Comparison of ENCODE assay signal across 13 cellular contexts in the genomic region with DNA sequence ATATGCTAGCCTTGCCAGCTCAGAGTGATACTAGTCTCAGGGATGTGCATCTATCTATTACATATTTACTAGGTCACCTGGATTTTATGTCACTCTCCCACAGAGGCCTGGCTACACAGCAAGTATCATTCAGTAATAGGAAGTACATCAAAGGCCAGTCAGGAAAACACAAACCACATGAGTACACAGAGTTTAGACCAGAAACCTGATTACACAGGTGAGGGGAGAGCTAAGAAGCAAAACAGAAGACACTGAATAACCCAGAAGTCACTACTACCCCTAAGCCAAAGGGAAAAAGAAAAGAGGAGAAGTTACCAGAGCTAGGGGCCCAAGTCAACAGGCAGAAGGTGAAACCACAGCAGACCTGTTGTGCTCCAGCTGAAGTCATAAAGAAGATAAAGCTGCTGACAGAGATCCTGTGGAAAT. TPM values are rescaled to one million over a fixed set of nuclear protein-coding genes. Genes with fewer than 3 reads are reported as not detected.
DNase-seq lines count a peak whose midpoint lies in the region; ATAC-seq and TF ChIP-seq lines count a peak whose summit lies in the region.
"Had no signal": no experiment of that assay in that cellular context is flagged by ENCODE, and none has a peak within 500 bp of the region (broad histone marks: within the 10 kb centered on the region; RNA-seq: fewer than 3 reads in every experiment).

No MANE protein-coding gene starts in this region.

- H3K9me3 ChIP-seq in DND-41 (ENCODE audit: insufficient read depth, low read length, severe bottlenecking) (no peaks in the 10 kb centered on the region), colonic mucosa (no peaks in the 10 kb centered on the region)
- H3K9me3 ChIP-seq: SJSA1 had no signal

- H3K79me2 ChIP-seq in DND-41 (ENCODE audit: insufficient read depth, low read length), result no peaks in the 10 kb centered on the region; the same call in 1 of the 2 replicates

- H3K27me3 ChIP-seq in DND-41 (ENCODE audit: insufficient read depth, low read length, poor library complexity) (no peaks in the 10 kb centered on the region), colonic mucosa (no peaks in the 10 kb centered on the region)
- H3K27me3 ChIP-seq: SJSA1 had no signal

- intact Hi-C loops in colonic mucosa (cut with DNase I), result no loop called here

- H3K4me3 ChIP-seq in DND-41 (ENCODE audit: low read depth in 1 of 2, low read length in 2 of 2), result no peak overlapping the region
- no peak overlapping the region for H3K4me3 ChIP-seq in colonic mucosa
- H3K4me3 ChIP-seq: K562, SJSA1 had no signal

- ATAC-seq in DND-41 (ENCODE audit: insufficient read depth, low read depth) (peak; percentile 53; the same call in 2 of the 3 replicates), GM21381 (IDR thresholded peaks at IDR 0.05; ENCODE audit: unreplicated experiment) (peak; percentile 93), HG03342 (IDR thresholded peaks at IDR 0.05; ENCODE audit: unreplicated experiment) (peak; percentile 87), GM19455 (IDR thresholded peaks at IDR 0.05; ENCODE audit: unreplicated experiment) (no peak)
- ATAC-seq: K562 had no signal

- H3K27ac ChIP-seq in DND-41 (ENCODE audit: low read length), result peak overlapping the region; percentile 19; the same call in 1 of the 2 replicates
- peak overlapping the region; percentile 58 for H3K27ac ChIP-seq in colonic mucosa
- H3K27ac ChIP-seq: SJSA1 had no signal

- H3K4me2 ChIP-seq in DND-41 (ENCODE audit: insufficient read depth, low read length), result no peak overlapping the region

- H3K9ac ChIP-seq in DND-41 (ENCODE audit: low read depth, low read length) (no peak overlapping the region), colonic mucosa (ENCODE audit: low read depth in 2 of 2, low read length in 2 of 2) (peak overlapping the region in 1 of 2 donors; percentile 28)

- no peaks in the 10 kb centered on the region for H3K27me3 Mint-ChIP-seq in glutamatergic neuron (ENCODE audit: unreplicated experiment)

- H3K4me1 ChIP-seq in DND-41 (ENCODE audit: insufficient read depth, low read length) (peaks cover 5% of the 10 kb centered on the region; the same call in 1 of the 2 replicates), colonic mucosa (no peaks in the 10 kb centered on the region)
- H3K4me1 ChIP-seq: SJSA1 had no signal

- no peaks in the 10 kb centered on the region for H3K36me3 Mint-ChIP-seq in glutamatergic neuron (ENCODE audit: unreplicated experiment)

- peaks cover 10% of the 10 kb centered on the region for H3K4me1 Mint-ChIP-seq in glutamatergic neuron (ENCODE audit: low read depth, unreplicated experiment)

- TF ChIP-seq CTCF in DND-41 (IDR thresholded peaks at IDR 0.05; ENCODE audit: borderline replicate concordance, extremely low read depth, low read length, poor library complexity, severe bottlenecking), result no peak
- no peak for TF ChIP-seq CTCF in colonic mucosa (IDR thresholded peaks at IDR 0.05)
- TF ChIP-seq CTCF in glutamatergic neuron (IDR thresholded peaks at IDR 0.05; ENCODE audit: partially characterized antibody, unreplicated experiment), result no peak

- no peak overlapping the region for H2AFZ ChIP-seq in DND-41 (ENCODE audit: low read depth, low read length)

- no peak for DNase-seq in DND-41
- DNase-seq in colonic mucosa, result no peak
- DNase-seq in stimulated activated CD8-positive, alpha-beta memory T cell treated with anti-CD3 and anti-CD28 coated beads, Interleukin-4, amount 100 ng/mL, for 48 hours, result no peak
- DNase-seq in DMS79 treated with DMSO at 0.1 percent for 48 hours (lab: John Stamatoyannopoulos, UW), result no peak
- no peak for DNase-seq in glutamatergic neuron
- DNase-seq: stimulated activated CD4-positive, alpha-beta T cell treated with anti-CD3 and anti-CD28 coated beads, Interleukin-15, amount 100 ng/mL, for 24 hours had no signal

- no peak overlapping the region for H3K27ac Mint-ChIP-seq in glutamatergic neuron (ENCODE audit: unreplicated experiment)

- no peak overlapping the region for H3K4me3 Mint-ChIP-seq in glutamatergic neuron (ENCODE audit: unreplicated experiment)

- H3K9me3 Mint-ChIP-seq in glutamatergic neuron (ENCODE audit: unreplicated experiment), result no peaks in the 10 kb centered on the region

- peaks cover 8% of the 10 kb centered on the region; the same call in 1 of the 2 replicates for H3K36me3 ChIP-seq in DND-41 (ENCODE audit: insufficient read depth, low read length)
- H3K36me3 ChIP-seq in colonic mucosa, result no peaks in the 10 kb centered on the region

- H4K20me1 ChIP-seq in DND-41 (ENCODE audit: insufficient read depth, low read length), result no peaks in the 10 kb centered on the region

RNA-seq across cellular contexts. Expression of a gene that starts 13.3 kb away (rescaled TPM):
- 1 to 10 TPM; 7.8 to 10.0 TPM for total RNA-seq in colonic mucosa
- 3.8 TPM for total RNA-seq in glutamatergic neuron (ENCODE audit: unreplicated experiment)

RNA-seq across cellular contexts. Expression of a gene that starts 16.5 kb away (rescaled TPM):
- 10 to 100 TPM; 60.9 to 92.0 TPM for total RNA-seq in colonic mucosa
- total RNA-seq in glutamatergic neuron (ENCODE audit: unreplicated experiment), result 44.3 TPM

RNA-seq across cellular contexts. Expression of a gene that starts 54.5 kb away (rescaled TPM):
- total RNA-seq in colonic mucosa, result not detected
- not detected for total RNA-seq in glutamatergic neuron (ENCODE audit: unreplicated experiment)
- total RNA-seq: bronchial epithelial cell, Daoy, K562, SJSA1 had no signal
